In the genomic region with DNA sequence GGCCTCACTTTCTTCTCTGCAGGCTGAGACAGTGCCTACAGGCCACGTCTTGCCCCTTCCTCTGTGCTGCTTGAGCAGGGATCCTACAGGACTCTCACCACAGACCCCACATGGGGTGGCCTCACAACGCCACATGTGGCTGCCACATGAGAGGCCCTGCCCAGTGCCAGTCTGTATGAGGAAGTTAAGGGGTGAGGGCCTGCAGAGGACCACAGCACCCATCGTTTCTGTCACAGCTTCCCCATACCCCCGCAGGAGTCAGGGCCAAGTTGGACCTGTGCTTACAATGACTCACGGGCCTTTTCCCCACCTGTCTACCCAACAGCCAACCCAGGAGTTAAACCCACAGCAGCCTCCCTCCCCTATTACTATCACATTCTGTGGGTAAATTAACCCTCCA, we compare ENCODE assay signal across 2 cellular contexts.
TF ChIP-seq lines count a peak whose summit lies in the region.

No MANE protein-coding gene starts in this region.

TF ChIP-seq in GM12891, 5 proteins besides CTCF, POLR2A, EP300 and RAD21:
- TF ChIP-seq PAX5 (IDR thresholded peaks at IDR 0.05; ENCODE audit: insufficient read depth, low read length, severe bottlenecking): no peak
- no peak for TF ChIP-seq POLR2AphosphoS5 (IDR thresholded peaks at IDR 0.05; ENCODE audit: low read depth, low read length)
- TF ChIP-seq SPI1 (IDR thresholded peaks at IDR 0.05; ENCODE audit: low read depth, low read length): no peak
- no peak for TF ChIP-seq POU2F2 (IDR thresholded peaks at IDR 0.05; ENCODE audit: low read depth, low read length)
- no peak for TF ChIP-seq TAF1 (IDR thresholded peaks at IDR 0.05; ENCODE audit: low read depth, low read length)
TF ChIP-seq in GM12891: peak in this region for 0.

TF ChIP-seq in K562, 482 proteins besides CTCF, POLR2A, EP300 and RAD21:
- no peak for TF ChIP-seq NR2F6 (CRISPR knock-in tag; IDR thresholded peaks at IDR 0.05)
- no peak for TF ChIP-seq MIER1 (IDR thresholded peaks at IDR 0.05; ENCODE audit: low read depth)
- TF ChIP-seq HMG20B (CRISPR knock-in tag; IDR thresholded peaks at IDR 0.05): no peak
- TF ChIP-seq NFIC (IDR thresholded peaks at IDR 0.05): no peak
- TF ChIP-seq MCM5 (IDR thresholded peaks at IDR 0.05; ENCODE audit: low read depth): no peak
- TF ChIP-seq SIRT6 (IDR thresholded peaks at IDR 0.05; ENCODE audit: low read depth, low read length): no peak
- TF ChIP-seq, protein P1, sequence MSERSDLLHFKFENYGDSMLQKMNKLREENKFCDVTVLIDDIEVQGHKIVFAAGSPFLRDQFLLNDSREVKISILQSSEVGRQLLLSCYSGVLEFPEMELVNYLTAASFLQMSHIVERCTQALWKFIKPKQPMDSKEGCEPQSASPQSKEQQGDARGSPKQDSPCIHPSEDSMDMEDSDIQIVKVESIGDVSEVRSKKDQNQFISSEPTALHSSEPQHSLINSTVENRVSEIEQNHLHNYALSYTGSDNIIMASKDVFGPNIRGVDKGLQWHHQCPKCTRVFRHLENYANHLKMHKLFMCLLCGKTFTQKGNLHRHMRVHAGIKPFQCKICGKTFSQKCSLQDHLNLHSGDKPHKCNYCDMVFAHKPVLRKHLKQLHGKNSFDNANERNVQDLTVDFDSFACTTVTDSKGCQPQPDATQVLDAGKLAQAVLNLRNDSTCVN (CRISPR knock-in tag; IDR thresholded peaks at IDR 0.05): no peak
- TF ChIP-seq, protein P2, sequence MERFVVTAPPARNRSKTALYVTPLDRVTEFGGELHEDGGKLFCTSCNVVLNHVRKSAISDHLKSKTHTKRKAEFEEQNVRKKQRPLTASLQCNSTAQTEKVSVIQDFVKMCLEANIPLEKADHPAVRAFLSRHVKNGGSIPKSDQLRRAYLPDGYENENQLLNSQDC (CRISPR knock-in tag; IDR thresholded peaks at IDR 0.05): no peak
- no peak for TF ChIP-seq CREBBP (IDR thresholded peaks at IDR 0.05; ENCODE audit: low read depth, low read length)
- TF ChIP-seq ZNF668 (CRISPR knock-in tag; IDR thresholded peaks at IDR 0.05): no peak
- TF ChIP-seq SMAD1 (IDR thresholded peaks at IDR 0.05; ENCODE audit: low read depth, low read length, partially characterized antibody): no peak
- no peak for TF ChIP-seq ZNF12 (CRISPR knock-in tag; IDR thresholded peaks at IDR 0.05)
- no peak for TF ChIP-seq RHOXF2B (CRISPR knock-in tag; conservative IDR thresholded peaks at IDR 0.05)
